Comparison of ENCODE assay signal across 13 cellular contexts in the genomic region with DNA sequence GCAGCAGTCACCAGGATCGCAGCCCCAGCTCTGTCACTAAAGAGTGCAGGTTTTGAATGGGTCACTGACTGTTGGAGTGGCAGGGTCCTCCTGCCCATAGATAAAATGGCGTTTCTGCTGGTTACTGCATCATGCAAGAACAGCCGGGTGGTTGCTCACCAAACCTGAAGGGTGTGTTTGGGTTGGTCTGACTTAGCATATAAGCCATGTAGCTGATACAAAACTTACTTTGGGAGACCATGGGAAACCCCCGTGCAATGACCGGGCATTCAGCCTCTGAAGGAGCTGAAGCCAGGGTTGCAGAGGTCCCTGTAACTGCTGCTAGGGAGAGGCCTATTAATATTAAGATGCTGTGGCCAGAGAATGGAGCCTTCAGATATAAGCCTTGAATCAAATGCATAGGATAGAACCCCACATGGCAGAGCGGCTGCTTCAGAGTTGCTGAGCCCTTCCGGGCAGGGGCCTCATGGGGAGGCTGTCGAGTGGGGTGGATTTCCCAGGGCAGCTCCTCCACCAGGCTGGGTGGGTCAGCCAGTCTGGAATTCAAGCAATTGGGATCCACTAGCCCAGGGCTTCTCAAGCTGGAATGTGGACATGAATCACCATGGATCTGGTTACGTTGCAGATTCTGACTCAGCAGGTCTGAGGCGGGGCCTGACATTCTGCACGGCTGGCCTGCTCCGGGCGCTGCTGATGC.
DNase-seq lines count a peak whose midpoint lies in the region; ATAC-seq and TF ChIP-seq lines count a peak whose summit lies in the region.
"Had no signal": no experiment of that assay in that cellular context is flagged by ENCODE, and none has a peak within 500 bp of the region (broad histone marks: within the 10 kb centered on the region; RNA-seq: fewer than 3 reads in every experiment).

No MANE protein-coding gene starts in this region.

- intact Hi-C loops in A673 (cut with micrococcal nuclease; ENCODE audit: unreplicated experiment) (no loop called here), right lobe of liver (cut with DNase I) (no loop called here)
- intact Hi-C loops in activated T-helper 1 cell treated with anti-CD3 and anti-CD28 coated beads, Interleukin-12 subunit alpha, Interleukin-12 subunit beta, Interleukin-2, Interleukin-4 antibody, amounts not matched to agents 30 ng/mL and 10 ng/mL and 1 ng/mL, durations not matched to agents 14 hours and 24 hours and 36 hours (cut with micrococcal nuclease), result no loop called here

- H3K27me3 ChIP-seq in A673 (replicated peaks; ENCODE audit: insufficient read depth, low read depth, low read length, poor library complexity) (no peaks in the 10 kb centered on the region), right lobe of liver (no peaks in the 10 kb centered on the region), gastroesophageal sphincter (peaks cover 7% of the 10 kb centered on the region)
- H3K27me3 ChIP-seq: right atrium auricular region had no signal

- H3K36me3 ChIP-seq in A673 (ENCODE audit: insufficient read depth, low read length, poor library complexity, severe bottlenecking), result no peaks in the 10 kb centered on the region
- no peaks in the 10 kb centered on the region for H3K36me3 ChIP-seq in right lobe of liver
- H3K36me3 ChIP-seq in gastroesophageal sphincter, result no peaks in the 10 kb centered on the region
- H3K36me3 ChIP-seq: right atrium auricular region had no signal

- H3K9me3 ChIP-seq in A673 (ENCODE audit: low read depth, low read length, poor library complexity, severe bottlenecking) (no peaks in the 10 kb centered on the region), right lobe of liver (no peaks in the 10 kb centered on the region), gastroesophageal sphincter (no peaks in the 10 kb centered on the region)
- H3K9me3 ChIP-seq: right atrium auricular region had no signal

- CTCF ChIA-PET in A673 (lab: Charles Lee), result no interaction called here

- no peaks in the 10 kb centered on the region for H3K27me3 Mint-ChIP-seq in activated T-helper 1 cell treated with anti-CD3 and anti-CD28 coated beads, Interleukin-12 subunit alpha, Interleukin-12 subunit beta, Interleukin-2, Interleukin-4 antibody, amounts not matched to agents 30 ng/mL and 10 ng/mL and 1 ng/mL, durations not matched to agents 14 hours and 24 hours and 36 hours (ENCODE audit: insufficient read depth)
- H3K27me3 Mint-ChIP-seq: CD4-positive, CD25-positive, alpha-beta regulatory T cell had no signal

- TF ChIP-seq POLR2A in right lobe of liver (IDR thresholded peaks at IDR 0.05) (no peak), gastroesophageal sphincter (IDR thresholded peaks at IDR 0.05) (no peak)

- H3K4me1 ChIP-seq in A673 (ENCODE audit: insufficient read depth, low read length, poor library complexity, severe bottlenecking) (no peaks in the 10 kb centered on the region), right lobe of liver (no peaks in the 10 kb centered on the region), gastroesophageal sphincter (no peaks in the 10 kb centered on the region)
- H3K4me1 ChIP-seq: right atrium auricular region had no signal

- DNase-seq in A673 (ENCODE audit: low spot score) (peak; percentile 13), HPDE6-E6E7 (ENCODE audit: extremely low spot score) (peak; percentile 99), amniotic stem cell (lab: John Stamatoyannopoulos, UW) (peak; percentile 90), iris pigment epithelial cell (ENCODE audit: low read depth) (peak; percentile 96), right lobe of liver (no peak)
- DNase-seq in activated T-helper 1 cell treated with anti-CD3 and anti-CD28 coated beads, Interleukin-12 subunit alpha, Interleukin-12 subunit beta, Interleukin-2, Interleukin-4 antibody, amounts not matched to agents 30 ng/mL and 10 ng/mL and 1 ng/mL, durations not matched to agents 14 hours and 24 hours and 36 hours (ENCODE audit: low spot score), result no peak
- DNase-seq: CD4-positive, CD25-positive, alpha-beta regulatory T cell; NCI-H1694 had no signal

- 74% methylated on average over 4 of the region's 13 CpGs for WGBS in right lobe of liver (ENCODE audit: insufficient coverage, low coverage, low lambda C conversion rate, missing lambda C conversion rate)
- whole genome bisulfite sequencing in gastroesophageal sphincter (ENCODE audit: low coverage in 1 of 2), 2 donors, result 92% methylated on average over 2 of the region's 13 CpGs; no CpG with 5 or more reads in 1 of the 2 donors

- H3K4me1 Mint-ChIP-seq in activated T-helper 1 cell treated with anti-CD3 and anti-CD28 coated beads, Interleukin-12 subunit alpha, Interleukin-12 subunit beta, Interleukin-2, Interleukin-4 antibody, amounts not matched to agents 30 ng/mL and 10 ng/mL and 1 ng/mL, durations not matched to agents 14 hours and 24 hours and 36 hours (ENCODE audit: low read depth), result no peaks in the 10 kb centered on the region
- H3K4me1 Mint-ChIP-seq: CD4-positive, CD25-positive, alpha-beta regulatory T cell had no signal

- no peak overlapping the region for H3K27ac ChIP-seq in A673 (ENCODE audit: low read depth, low read length, poor library complexity, severe bottlenecking)
- H3K27ac ChIP-seq in right lobe of liver, result no peak overlapping the region
- no peak overlapping the region for H3K27ac ChIP-seq in gastroesophageal sphincter
- H3K27ac ChIP-seq: right atrium auricular region had no signal

- no peak for TF ChIP-seq CTCF in A673 (conservative IDR thresholded peaks at IDR 0.05; ENCODE audit: low read depth, low read length)
- TF ChIP-seq CTCF in right lobe of liver (IDR thresholded peaks at IDR 0.05), result no peak
- TF ChIP-seq CTCF in gastroesophageal sphincter (IDR thresholded peaks at IDR 0.05), result no peak

- no peak overlapping the region for H3K27ac Mint-ChIP-seq in activated T-helper 1 cell treated with anti-CD3 and anti-CD28 coated beads, Interleukin-12 subunit alpha, Interleukin-12 subunit beta, Interleukin-2, Interleukin-4 antibody, amounts not matched to agents 30 ng/mL and 10 ng/mL and 1 ng/mL, durations not matched to agents 14 hours and 24 hours and 36 hours
- H3K27ac Mint-ChIP-seq: activated naive CD4-positive, alpha-beta T cell treated with anti-CD3 and anti-CD28 coated beads, Interleukin-2, amount 50 U/mL, for 72 hours; CD4-positive, CD25-positive, alpha-beta regulatory T cell; T-helper 2 cell treated with Interferon-gamma antibody and Interleukin-4, amounts not matched to agents 5 μg/mL and 100 μg/mL, for 36 hours had no signal

- H3K9me3 Mint-ChIP-seq in activated T-helper 1 cell treated with anti-CD3 and anti-CD28 coated beads, Interleukin-12 subunit alpha, Interleukin-12 subunit beta, Interleukin-2, Interleukin-4 antibody, amounts not matched to agents 30 ng/mL and 10 ng/mL and 1 ng/mL, durations not matched to agents 14 hours and 24 hours and 36 hours, result peaks cover 4% of the 10 kb centered on the region

- TF ChIP-seq EP300 in gastroesophageal sphincter (IDR thresholded peaks at IDR 0.05), result no peak

- H3K36me3 Mint-ChIP-seq in activated T-helper 1 cell treated with anti-CD3 and anti-CD28 coated beads, Interleukin-12 subunit alpha, Interleukin-12 subunit beta, Interleukin-2, Interleukin-4 antibody, amounts not matched to agents 30 ng/mL and 10 ng/mL and 1 ng/mL, durations not matched to agents 14 hours and 24 hours and 36 hours (ENCODE audit: low read depth), result no peaks in the 10 kb centered on the region
- H3K36me3 Mint-ChIP-seq: activated naive CD4-positive, alpha-beta T cell treated with anti-CD3 and anti-CD28 coated beads, Interleukin-2, amount 50 U/mL, for 72 hours; CD4-positive, CD25-positive, alpha-beta regulatory T cell had no signal

- POLR2A ChIA-PET in A673 (lab: Charles Lee; ENCODE audit: low non-redundant PET), result no interaction called here

- no peak overlapping the region for H3K4me3 ChIP-seq in A673 (ENCODE audit: low read depth, low read length, poor library complexity, severe bottlenecking)
- no peak overlapping the region for H3K4me3 ChIP-seq in right lobe of liver
- no peak overlapping the region for H3K4me3 ChIP-seq in gastroesophageal sphincter
- H3K4me3 ChIP-seq: right atrium auricular region had no signal

- H3K4me3 Mint-ChIP-seq in activated T-helper 1 cell treated with anti-CD3 and anti-CD28 coated beads, Interleukin-12 subunit alpha, Interleukin-12 subunit beta, Interleukin-2, Interleukin-4 antibody, amounts not matched to agents 30 ng/mL and 10 ng/mL and 1 ng/mL, durations not matched to agents 14 hours and 24 hours and 36 hours, result no peak overlapping the region
- H3K4me3 Mint-ChIP-seq: CD4-positive, CD25-positive, alpha-beta regulatory T cell; T-helper 2 cell treated with Interferon-gamma antibody and Interleukin-4, amounts not matched to agents 5 μg/mL and 100 μg/mL, for 36 hours had no signal

- ATAC-seq in GM21723 (IDR thresholded peaks at IDR 0.05; ENCODE audit: unreplicated experiment) (no peak), right lobe of liver (no peak), gastroesophageal sphincter (no peak)
- ATAC-seq: activated naive CD4-positive, alpha-beta T cell treated with anti-CD3 and anti-CD28 coated beads, Interleukin-2, amount 50 U/mL, for 72 hours had no signal

- no TSS peak for BruUV-seq in A673 (replicated peaks; lab: Mats Ljungman, UMichigan)

Comparison
In these comparisons a context has a peak if more than half of its experiments do, and no peak if none do; other contexts are left out.
1. DNase-seq: peak in A673 (single experiment), HPDE6-E6E7 (single experiment), amniotic stem cell (single experiment) and iris pigment epithelial cell (single experiment); none in right lobe of liver (0 of 3) and activated T-helper 1 cell treated with anti-CD3 and anti-CD28 coated beads, Interleukin-12 subunit alpha, Interleukin-12 subunit beta, Interleukin-2, Interleukin-4 antibody, amounts not matched to agents 30 ng/mL and 10 ng/mL and 1 ng/mL, durations not matched to agents 14 hours and 24 hours and 36 hours (single experiment).